Comparison of ENCODE assay signal across 14 cellular contexts in genomic region chr7:120996983-120997334, GRCh38. TPM values are rescaled to one million over a fixed set of nuclear protein-coding genes. Genes with fewer than 3 reads are reported as not detected.
DNase-seq lines count a peak whose midpoint lies in the region; ATAC-seq and TF ChIP-seq lines count a peak whose summit lies in the region.
"Had no signal": no experiment of that assay in that cellular context is flagged by ENCODE, and none has a peak within 500 bp of the region (broad histone marks: within the 10 kb centered on the region; RNA-seq: fewer than 3 reads in every experiment).

No MANE protein-coding gene starts in this region.

- ATAC-seq in GM19043 (IDR thresholded peaks at IDR 0.05; ENCODE audit: low read depth, unreplicated experiment) (peak; percentile 42), thoracic aorta (ENCODE audit: insufficient number of reproducible peaks, low FRiP score, low read depth) (no peak)
- ATAC-seq in activated CD8-positive, alpha-beta memory T cell treated with anti-CD3 and anti-CD28 coated beads, Interleukin-2, amount 10 ng/mL, durations not matched to agents 7 days and 5 days: no peak

- no peaks in the 10 kb centered on the region for H3K79me2 ChIP-seq in Karpas-422 (ENCODE audit: low read length)
- H3K79me2 ChIP-seq: parathyroid adenoma had no signal

- DNase-seq in Karpas-422: peak; percentile 57
- no peak for DNase-seq in coronary artery (ENCODE audit: low spot score)
- DNase-seq in thoracic aorta (ENCODE audit: low spot score): no peak
- DNase-seq in KBM-7: no peak
- DNase-seq in activated CD8-positive, alpha-beta memory T cell treated with anti-CD3 and anti-CD28 coated beads, Interleukin-2, amount 10 ng/mL, durations not matched to agents 7 days and 5 days: no peak
- no peak for DNase-seq in ureter (ENCODE audit: low spot score)
- DNase-seq: activated CD4-positive, CD25-positive, alpha-beta regulatory T cell treated with anti-CD3 and anti-CD28 coated beads, Interleukin-2, amount 50 U/mL, for 72 hours; activated naive CD8-positive, alpha-beta T cell treated with anti-CD3 and anti-CD28 coated beads for 36 hours; NCI-H1417 treated with DMSO at 0.1 percent for 48 hours; stimulated activated CD4-positive, alpha-beta T cell treated with anti-CD3 and anti-CD28 coated beads, Interleukin-1b, Interleukin-23, amount 100 ng/mL, for 48 hours had no signal

- in situ Hi-C loops in KBM-7 (cut with MboI; ENCODE audit: low pct_unique_long_range_greater_than_20kb, low sequenced_read_pairs): no loop called here

- H2AFZ ChIP-seq in Karpas-422 (ENCODE audit: low read length): no peak overlapping the region
- H2AFZ ChIP-seq: parathyroid adenoma had no signal

- H4K20me1 ChIP-seq in Karpas-422 (ENCODE audit: insufficient read depth, low read depth, low read length): no peaks in the 10 kb centered on the region

- peak overlapping the region; percentile 43 for H3K4me2 ChIP-seq in Karpas-422 (ENCODE audit: low read depth, low read length, poor library complexity, severe bottlenecking)

- no peaks in the 10 kb centered on the region for H3K9me3 Mint-ChIP-seq in activated CD8-positive, alpha-beta memory T cell treated with anti-CD3 and anti-CD28 coated beads, Interleukin-2, amount 10 ng/mL, durations not matched to agents 7 days and 5 days (ENCODE audit: low read depth)
- H3K9me3 Mint-ChIP-seq: activated naive CD8-positive, alpha-beta T cell treated with anti-CD3 and anti-CD28 coated beads for 36 hours; CD8-positive, alpha-beta T cell had no signal

- H3K27ac ChIP-seq in Karpas-422 (ENCODE audit: low read length) (no peak overlapping the region), coronary artery (peak overlapping the region; percentile 50 to 81), thoracic aorta (peak overlapping the region; percentile 75 to 81)
- H3K27ac ChIP-seq: foreskin keratinocyte, parathyroid adenoma had no signal

- peaks cover 20% of the 10 kb centered on the region for H3K4me1 ChIP-seq in Karpas-422 (ENCODE audit: low read length)
- H3K4me1 ChIP-seq in thoracic aorta (ENCODE audit: control insufficient read depth in 1 of 2, low read depth in 2 of 2): peaks cover 50 to 88% of the 10 kb centered on the region in 2 donors
- H3K4me1 ChIP-seq: parathyroid adenoma had no signal

- no peaks in the 10 kb centered on the region for H3K9me2 ChIP-seq in Karpas-422 (replicated peaks; ENCODE audit: insufficient read depth, low read length)

- no peak overlapping the region for H3K4me3 ChIP-seq in Karpas-422 (ENCODE audit: low read length)
- H3K4me3 ChIP-seq in coronary artery: no peak overlapping the region
- H3K4me3 ChIP-seq in thoracic aorta: peak overlapping the region; percentile 1

- H3K4me3 Mint-ChIP-seq in activated CD8-positive, alpha-beta memory T cell treated with anti-CD3 and anti-CD28 coated beads, Interleukin-2, amount 10 ng/mL, durations not matched to agents 7 days and 5 days: no peak overlapping the region
- H3K4me3 Mint-ChIP-seq: activated naive CD8-positive, alpha-beta T cell treated with anti-CD3 and anti-CD28 coated beads for 36 hours; CD8-positive, alpha-beta T cell had no signal

- H3K9me3 ChIP-seq in Karpas-422 (ENCODE audit: low read length) (no peaks in the 10 kb centered on the region), thoracic aorta (no peaks in the 10 kb centered on the region)

- no peak overlapping the region for H3K9ac ChIP-seq in Karpas-422 (ENCODE audit: low read length)
- H3K9ac ChIP-seq: parathyroid adenoma had no signal

- H3K27me3 ChIP-seq in Karpas-422 (ENCODE audit: low read length) (no peaks in the 10 kb centered on the region), thoracic aorta (replicated peaks; ENCODE audit: insufficient read depth) (no peaks in the 10 kb centered on the region)
- H3K27me3 ChIP-seq: foreskin keratinocyte had no signal

- peaks cover 25% of the 10 kb centered on the region for H3K27me3 Mint-ChIP-seq in activated CD8-positive, alpha-beta memory T cell treated with anti-CD3 and anti-CD28 coated beads, Interleukin-2, amount 10 ng/mL, durations not matched to agents 7 days and 5 days
- H3K27me3 Mint-ChIP-seq: activated naive CD8-positive, alpha-beta T cell treated with anti-CD3 and anti-CD28 coated beads for 36 hours had no signal

- H3K36me3 ChIP-seq in Karpas-422 (ENCODE audit: insufficient read depth, low read length) (no peaks in the 10 kb centered on the region), thoracic aorta (no peaks in the 10 kb centered on the region)

- H3K36me3 Mint-ChIP-seq in activated CD8-positive, alpha-beta memory T cell treated with anti-CD3 and anti-CD28 coated beads, Interleukin-2, amount 10 ng/mL, durations not matched to agents 7 days and 5 days: no peaks in the 10 kb centered on the region
- H3K36me3 Mint-ChIP-seq: activated naive CD8-positive, alpha-beta T cell treated with anti-CD3 and anti-CD28 coated beads for 36 hours; CD8-positive, alpha-beta T cell had no signal

- peaks cover 11% of the 10 kb centered on the region for H3K4me1 Mint-ChIP-seq in activated CD8-positive, alpha-beta memory T cell treated with anti-CD3 and anti-CD28 coated beads, Interleukin-2, amount 10 ng/mL, durations not matched to agents 7 days and 5 days

- no peak overlapping the region for H3K27ac Mint-ChIP-seq in activated CD8-positive, alpha-beta memory T cell treated with anti-CD3 and anti-CD28 coated beads, Interleukin-2, amount 10 ng/mL, durations not matched to agents 7 days and 5 days
- H3K27ac Mint-ChIP-seq: activated naive CD8-positive, alpha-beta T cell treated with anti-CD3 and anti-CD28 coated beads for 36 hours; CD8-positive, alpha-beta T cell had no signal

- TF ChIP-seq CTCF in coronary artery (IDR thresholded peaks at IDR 0.05) (no peak), thoracic aorta (IDR thresholded peaks at IDR 0.05) (no peak)

- CTCF ChIA-PET in activated CD8-positive, alpha-beta memory T cell treated with anti-CD3 and anti-CD28 coated beads, Interleukin-2, amount 10 ng/mL, durations not matched to agents 7 days and 5 days (lab: Charles Lee): no interaction called here

RNA-seq across cellular contexts. Expression of gene CPED1, which starts 8.4 kb away (rescaled TPM):
- 0.04 and 1.2 TPM in 2 replicates for total RNA-seq in Karpas-422 (2014; rRNA removed; shearing (Covaris generic); ENCODE audit: low replicate concordance)
- total RNA-seq in thoracic aorta: 100 to 1,000 TPM in 1 of 2 donors, 10 to 100 TPM in 1; 77.4 to 126 TPM
- under 1 TPM in 1 of 2 experiments, not detected in 1; 0.16 TPM for total RNA-seq in activated CD8-positive, alpha-beta memory T cell treated with anti-CD3 and anti-CD28 coated beads, Interleukin-2, amount 10 ng/mL, durations not matched to agents 7 days and 5 days
- total RNA-seq in ureter: 61.4 TPM
- total RNA-seq: activated naive CD8-positive, alpha-beta T cell treated with anti-CD3 and anti-CD28 coated beads for 36 hours; CD8-positive, alpha-beta T cell had no signal

RNA-seq across cellular contexts. Expression of gene ING3, which starts 46.4 kb away (rescaled TPM):
- 8.7 and 20.2 TPM in 2 replicates for total RNA-seq in Karpas-422 (2014; rRNA removed; shearing (Covaris generic); ENCODE audit: low replicate concordance)
- total RNA-seq in thoracic aorta (10 to 100 TPM; 12.3 to 21.2 TPM), ureter (21.7 TPM)
- total RNA-seq in activated CD8-positive, alpha-beta memory T cell treated with anti-CD3 and anti-CD28 coated beads, Interleukin-2, amount 10 ng/mL, durations not matched to agents 7 days and 5 days: 10 to 100 TPM; 23.3 to 28.2 TPM

Comparison
In these comparisons a context has a peak if more than half of its experiments do, and no peak if none do; other contexts are left out.
1. RNA of gene CPED1, which starts 8.4 kb away (total RNA-seq): 77.4 to 126 TPM in thoracic aorta and 61.4 TPM in ureter (single experiment); 0.16 TPM in activated CD8-positive, alpha-beta memory T cell treated with anti-CD3 and anti-CD28 coated beads, Interleukin-2, amount 10 ng/mL, durations not matched to agents 7 days and 5 days and 0.04 to 1.2 TPM in Karpas-422; every median in the first group is over 10 times any median in the second.